8 cellular contexts compared by ENCODE assay signal in the genomic region with DNA sequence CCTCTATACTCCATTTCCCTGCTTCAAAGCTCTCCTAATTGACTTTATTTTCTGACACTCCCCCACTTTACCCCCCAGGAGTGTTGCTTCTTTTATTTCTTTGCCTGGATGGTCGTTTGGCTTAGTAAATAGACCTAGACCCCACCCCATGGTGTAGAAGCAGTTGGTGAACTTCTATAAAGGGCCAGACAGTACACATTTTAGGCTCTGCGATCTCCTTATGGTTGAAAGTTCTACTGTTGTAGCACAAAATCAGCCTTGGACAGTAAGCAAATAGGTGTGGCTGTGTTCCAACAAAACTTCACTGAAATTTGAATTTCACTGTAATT. TPM values are rescaled to one million over a fixed set of nuclear protein-coding genes. Genes with fewer than 3 reads are reported as not detected.
DNase-seq lines count a peak whose midpoint lies in the region; ATAC-seq and TF ChIP-seq lines count a peak whose summit lies in the region.
"Had no signal": no experiment of that assay in that cellular context is flagged by ENCODE, and none has a peak within 500 bp of the region (broad histone marks: within the 10 kb centered on the region; RNA-seq: fewer than 3 reads in every experiment).

No MANE protein-coding gene starts in this region.

- no peaks in the 10 kb centered on the region for H4K20me1 ChIP-seq in OCI-LY1 (ENCODE audit: insufficient read depth, low read length)

- no peaks in the 10 kb centered on the region for H3K9me2 ChIP-seq in OCI-LY1 (ENCODE audit: low read depth, low read length)
- H3K9me2 ChIP-seq: SK-N-SH had no signal

- H3K4me3 ChIP-seq in CD8-positive, alpha-beta memory T cell (ENCODE audit: low read length): peak overlapping the region; percentile 86
- H3K4me3 ChIP-seq in OCI-LY1 (ENCODE audit: low read depth, low read length, poor library complexity, severe bottlenecking): no peak overlapping the region

- no peaks in the 10 kb centered on the region for H3K36me3 ChIP-seq in CD8-positive, alpha-beta memory T cell (ENCODE audit: insufficient read depth, low read length)
- no peaks in the 10 kb centered on the region; the same call in 1 of the 2 replicates for H3K36me3 ChIP-seq in OCI-LY1 (ENCODE audit: insufficient read depth, low read length)

- H3K27me3 Mint-ChIP-seq in CD8-positive, alpha-beta memory T cell: peaks cover 0 to 6% of the 10 kb centered on the region in 2 donors
- peaks cover 0 to 5% of the 10 kb centered on the region in 2 donors for H3K27me3 Mint-ChIP-seq in effector memory CD8-positive, alpha-beta T cell
- H3K27me3 Mint-ChIP-seq in progenitor cell of endocrine pancreas: no peaks in the 10 kb centered on the region

- H3K27me3 ChIP-seq in CD8-positive, alpha-beta memory T cell (ENCODE audit: insufficient read depth, low read length, poor library complexity, severe bottlenecking): no peaks in the 10 kb centered on the region
- no peaks in the 10 kb centered on the region for H3K27me3 ChIP-seq in OCI-LY1 (ENCODE audit: insufficient read depth, low read length)

- peaks cover 17 to 31% (median 19%) of the 10 kb centered on the region in 3 donors for H3K4me1 Mint-ChIP-seq in CD8-positive, alpha-beta memory T cell
- peaks cover 17 to 21% of the 10 kb centered on the region in 2 donors for H3K4me1 Mint-ChIP-seq in effector memory CD8-positive, alpha-beta T cell (ENCODE audit: low read depth in 2 of 2)
- peaks cover 8% of the 10 kb centered on the region for H3K4me1 Mint-ChIP-seq in progenitor cell of endocrine pancreas (ENCODE audit: low read depth)

- TF ChIP-seq CTCF in OCI-LY1 (IDR thresholded peaks at IDR 0.05; ENCODE audit: low read length) (no peak), progenitor cell of endocrine pancreas (IDR thresholded peaks at IDR 0.05; ENCODE audit: unreplicated experiment) (no peak)

- no peak for ATAC-seq in effector memory CD8-positive, alpha-beta T cell (replicated peaks)
- ATAC-seq in GM19463 (IDR thresholded peaks at IDR 0.05; ENCODE audit: unreplicated experiment): no peak

- peak overlapping the region; percentile 94 to 99 (median 98) for H3K4me3 Mint-ChIP-seq in CD8-positive, alpha-beta memory T cell
- peak overlapping the region; percentile 98 to 100 for H3K4me3 Mint-ChIP-seq in effector memory CD8-positive, alpha-beta T cell
- peak overlapping the region; percentile 97 for H3K4me3 Mint-ChIP-seq in progenitor cell of endocrine pancreas (ENCODE audit: low read depth)

- POLR2A ChIA-PET in CD8-positive, alpha-beta memory T cell (lab: Charles Lee): interaction anchor here (0.6 to 1.5 kb wide), 4 partner anchors 51 to 322 kb away, joined by 3 to 7 read pairs (median 4); a partner anchor contains a TSS

- H2AFZ ChIP-seq in OCI-LY1 (ENCODE audit: low read length): no peak overlapping the region

- H3K36me3 Mint-ChIP-seq in CD8-positive, alpha-beta memory T cell: peaks cover 0 to 10% (median 6%) of the 10 kb centered on the region in 3 donors
- peaks cover 9% of the 10 kb centered on the region for H3K36me3 Mint-ChIP-seq in effector memory CD8-positive, alpha-beta T cell (ENCODE audit: insufficient read depth)
- no peaks in the 10 kb centered on the region for H3K36me3 Mint-ChIP-seq in progenitor cell of endocrine pancreas (ENCODE audit: insufficient read depth)

- CTCF ChIA-PET in CD8-positive, alpha-beta memory T cell (lab: Charles Lee): interaction anchor here (0.9 to 5.3 kb wide), 7 partner anchors 10 to 453 kb away, joined by 3 to 75 read pairs (median 4); a partner anchor contains a TSS

- H3K9me3 Mint-ChIP-seq in CD8-positive, alpha-beta memory T cell: peaks cover 0 to 3% (median 2%) of the 10 kb centered on the region in 5 donors
- H3K9me3 Mint-ChIP-seq in effector memory CD8-positive, alpha-beta T cell: peaks cover 0 to 2% of the 10 kb centered on the region in 2 donors
- H3K9me3 Mint-ChIP-seq in progenitor cell of endocrine pancreas (ENCODE audit: low read depth): no peaks in the 10 kb centered on the region

- H3K4me1 ChIP-seq in CD8-positive, alpha-beta memory T cell (ENCODE audit: insufficient read depth, low read length): peaks cover 18% of the 10 kb centered on the region
- peaks cover 14% of the 10 kb centered on the region for H3K4me1 ChIP-seq in OCI-LY1 (ENCODE audit: insufficient read depth, low read length, severe bottlenecking)

- peak overlapping the region; percentile 88; the same call in 1 of the 2 replicates for H3K4me2 ChIP-seq in OCI-LY1 (ENCODE audit: low read length)

- no peak overlapping the region for H3K9ac ChIP-seq in OCI-LY1 (ENCODE audit: low read length)
- H3K9ac ChIP-seq: SK-N-SH had no signal

- H3F3A ChIP-seq in OCI-LY1 (ENCODE audit: insufficient read depth, low read length): no peaks in the 10 kb centered on the region

- H3K9me3 ChIP-seq in CD8-positive, alpha-beta memory T cell (ENCODE audit: low read length): no peaks in the 10 kb centered on the region
- H3K9me3 ChIP-seq in OCI-LY1 (ENCODE audit: low read length): peaks cover 12% of the 10 kb centered on the region
- H3K9me3 ChIP-seq: SK-N-SH had no signal

- DNase-seq in CD8-positive, alpha-beta memory T cell: no peak
- no peak for DNase-seq in effector memory CD8-positive, alpha-beta T cell
- DNase-seq in progenitor cell of endocrine pancreas (ENCODE audit: low spot score, unreplicated experiment) (no peak), cerebellar cortex (ENCODE audit: low spot score) (no peak), superior temporal gyrus (ENCODE audit: extremely low spot score) (no peak)

- H3K79me2 ChIP-seq in OCI-LY1 (ENCODE audit: insufficient read depth, low read length): no peaks in the 10 kb centered on the region

- H3K27ac Mint-ChIP-seq in CD8-positive, alpha-beta memory T cell: peak overlapping the region in 7 of 8 donors; percentile 15 to 98 (median 80)
- H3K27ac Mint-ChIP-seq in effector memory CD8-positive, alpha-beta T cell: peak overlapping the region in 1 of 2 donors; percentile 96
- H3K27ac Mint-ChIP-seq in progenitor cell of endocrine pancreas: peak overlapping the region; percentile 92

- H3K27ac ChIP-seq in CD8-positive, alpha-beta memory T cell (ENCODE audit: low read depth, low read length): no peak overlapping the region
- no peak overlapping the region for H3K27ac ChIP-seq in OCI-LY1 (ENCODE audit: low read depth, low read length, poor library complexity, severe bottlenecking)

RNA-seq across cellular contexts. Expression of a gene that starts 31.9 kb away (rescaled TPM):
- 1 to 10 TPM; 8.9 to 9.2 TPM for total RNA-seq in CD8-positive, alpha-beta memory T cell
- 14.5 TPM for polyA plus RNA-seq in CD8-positive, alpha-beta memory T cell
- 11.6 TPM in 2 replicates for total RNA-seq in progenitor cell of endocrine pancreas

RNA-seq across cellular contexts. Expression of a gene that starts 45.1 kb away (rescaled TPM):
- total RNA-seq in CD8-positive, alpha-beta memory T cell: 1 to 10 TPM; 2.2 to 2.6 TPM
- 4.6 TPM for polyA plus RNA-seq in CD8-positive, alpha-beta memory T cell
- 8.5 and 9.7 TPM in 2 replicates for total RNA-seq in progenitor cell of endocrine pancreas
